17 cellular contexts compared by ENCODE assay signal in the genomic region with DNA sequence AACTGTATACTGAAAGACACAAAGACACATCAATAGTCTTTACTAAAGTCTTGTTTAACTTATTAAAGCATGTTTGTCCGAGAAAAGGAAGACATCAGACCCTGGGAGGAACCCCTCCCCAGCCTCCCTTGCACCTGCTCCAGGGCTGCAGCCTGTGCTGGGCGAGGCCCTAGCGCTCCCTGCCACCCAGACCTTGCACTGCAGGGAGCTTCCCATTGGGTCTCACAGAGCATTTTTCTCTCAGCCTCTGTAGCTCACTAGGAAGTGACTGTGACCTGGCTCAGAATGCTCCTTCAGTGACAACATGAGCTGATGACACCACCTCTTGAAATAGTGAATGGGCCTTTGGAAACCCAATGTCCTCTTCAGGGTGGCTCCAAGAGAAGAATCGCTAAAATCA.
DNase-seq lines count a peak whose midpoint lies in the region; ATAC-seq, FAIRE-seq and TF ChIP-seq lines count a peak whose summit lies in the region.
"Had no signal": no experiment of that assay in that cellular context is flagged by ENCODE, and none has a peak within 500 bp of the region (broad histone marks: within the 10 kb centered on the region; RNA-seq: fewer than 3 reads in every experiment).

No MANE protein-coding gene starts in this region.

- no peaks in the 10 kb centered on the region for H3K9me3 Mint-ChIP-seq in CD4-positive, alpha-beta T cell
- H3K9me3 Mint-ChIP-seq in activated CD4-positive, alpha-beta memory T cell treated with anti-CD3 and anti-CD28 coated beads for 36 hours, result no peaks in the 10 kb centered on the region
- no peaks in the 10 kb centered on the region for H3K9me3 Mint-ChIP-seq in memory B cell
- H3K9me3 Mint-ChIP-seq: dendritic cell treated with granulocyte-macrophage colony-stimulating factor and Interleukin-4, amounts not matched to agents 40 ng/mL and 50 ng/mL, for 4 days had no signal

- peaks cover 58% of the 10 kb centered on the region for H3K4me1 Mint-ChIP-seq in CD4-positive, alpha-beta T cell (ENCODE audit: low read depth)
- peaks cover 40% of the 10 kb centered on the region for H3K4me1 Mint-ChIP-seq in activated CD4-positive, alpha-beta memory T cell treated with anti-CD3 and anti-CD28 coated beads for 36 hours (ENCODE audit: low read depth)
- peaks cover 10% of the 10 kb centered on the region for H3K4me1 Mint-ChIP-seq in memory B cell

- H3K27ac Mint-ChIP-seq in CD4-positive, alpha-beta T cell, result peak overlapping the region; percentile 97
- H3K27ac Mint-ChIP-seq in activated CD4-positive, alpha-beta memory T cell treated with anti-CD3 and anti-CD28 coated beads for 36 hours, result peak overlapping the region; percentile 52
- H3K27ac Mint-ChIP-seq in memory B cell, result peak overlapping the region; percentile 41
- H3K27ac Mint-ChIP-seq: dendritic cell treated with granulocyte-macrophage colony-stimulating factor and Interleukin-4, amounts not matched to agents 40 ng/mL and 50 ng/mL, for 4 days had no signal

- no peak for TF ChIP-seq CTCF in CD4-positive, alpha-beta T cell (IDR thresholded peaks at IDR 0.05)
- no peak for TF ChIP-seq CTCF in ascending aorta (IDR thresholded peaks at IDR 0.05)

- no peak for DNase-seq in CD4-positive, alpha-beta T cell
- DNase-seq in GM12891 (ENCODE audit: insufficient read length, low spot score), result no peak
- no peak for DNase-seq in activated CD4-positive, alpha-beta memory T cell treated with anti-CD3 and anti-CD28 coated beads for 36 hours
- no peak for DNase-seq in memory B cell (ENCODE audit: low spot score in 2 of 2)
- DNase-seq in NCI-H774 (lab: John Stamatoyannopoulos, UW), result no peak
- DNase-seq in stimulated activated CD4-positive, alpha-beta T cell treated with anti-CD3 and anti-CD28 coated beads, Interleukin-2, amount 100 ng/mL, for 24 hours, result no peak
- DNase-seq in ascending aorta (ENCODE audit: low spot score in 2 of 2), result no peak
- DNase-seq: activated T-cell treated with anti-CD3 and anti-CD28 coated beads, Interleukin-2, amount 50 U/mL, for 48 hours; head of caudate nucleus; left lung; midbrain; NCI-H524; psoas muscle; stomach; trophoblast cell had no signal

- no peak overlapping the region for H3K27ac ChIP-seq in CD4-positive, alpha-beta T cell (ENCODE audit: low read depth, low read length)
- H3K27ac ChIP-seq in ascending aorta, result no peak overlapping the region
- H3K27ac ChIP-seq: left lung, psoas muscle, stomach had no signal

- peak; percentile 63 for FAIRE-seq in GM12891 (lab: Jason Lieb, UNC)
- FAIRE-seq: HepG2 had no signal

- no peaks in the 10 kb centered on the region for H3K4me1 ChIP-seq in ascending aorta
- H3K4me1 ChIP-seq: left lung, psoas muscle, stomach had no signal

- no peaks in the 10 kb centered on the region for H3K9me3 ChIP-seq in CD4-positive, alpha-beta T cell (ENCODE audit: control insufficient read depth, low read length)
- H3K9me3 ChIP-seq in ascending aorta, result no peaks in the 10 kb centered on the region
- H3K9me3 ChIP-seq: left lung, psoas muscle, stomach had no signal

- intact Hi-C loops in CD4-positive, alpha-beta T cell (cut with DNase I, micrococcal nuclease), result no loop called here
- intact Hi-C loops in activated CD4-positive, alpha-beta memory T cell treated with anti-CD3 and anti-CD28 coated beads for 36 hours (cut with micrococcal nuclease), result loop anchor here (2.0 kb wide), 1 partner anchor 17 kb away; no protein-coding TSS in a partner anchor
- intact Hi-C loops in ascending aorta (cut with DNase I), result no loop called here

- ATAC-seq in CD4-positive, alpha-beta T cell (ENCODE audit: poor library complexity), result no peak
- no peak for ATAC-seq in memory B cell (ENCODE audit: low read depth)
- ATAC-seq: HepG2, left lung, psoas muscle had no signal

- no peaks in the 10 kb centered on the region for H3K36me3 Mint-ChIP-seq in CD4-positive, alpha-beta T cell (ENCODE audit: low read depth)
- H3K36me3 Mint-ChIP-seq in activated CD4-positive, alpha-beta memory T cell treated with anti-CD3 and anti-CD28 coated beads for 36 hours, result no peaks in the 10 kb centered on the region
- no peaks in the 10 kb centered on the region for H3K36me3 Mint-ChIP-seq in memory B cell

- no peaks in the 10 kb centered on the region for H3K27me3 ChIP-seq in CD4-positive, alpha-beta T cell (ENCODE audit: control insufficient read depth, insufficient read depth, low read length)
- H3K27me3 ChIP-seq in ascending aorta, result no peaks in the 10 kb centered on the region
- H3K27me3 ChIP-seq: left lung, stomach had no signal

- POLR2A ChIA-PET in CD4-positive, alpha-beta T cell (lab: Charles Lee), result interaction anchor here (0.7 to 1.7 kb wide), 2 partner anchors 9 to 17 kb away, joined by 3 to 5 read pairs; no protein-coding TSS in a partner anchor
- POLR2A ChIA-PET in activated CD4-positive, alpha-beta memory T cell treated with anti-CD3 and anti-CD28 coated beads for 36 hours (lab: Charles Lee), result no interaction called here

- no peaks in the 10 kb centered on the region for H3K36me3 ChIP-seq in ascending aorta
- H3K36me3 ChIP-seq: left lung, stomach had no signal

- H3K4me3 Mint-ChIP-seq in CD4-positive, alpha-beta T cell, result peak overlapping the region; percentile 12
- no peak overlapping the region for H3K4me3 Mint-ChIP-seq in activated CD4-positive, alpha-beta memory T cell treated with anti-CD3 and anti-CD28 coated beads for 36 hours
- no peak overlapping the region for H3K4me3 Mint-ChIP-seq in memory B cell
- H3K4me3 Mint-ChIP-seq: dendritic cell treated with granulocyte-macrophage colony-stimulating factor and Interleukin-4, amounts not matched to agents 40 ng/mL and 50 ng/mL, for 4 days had no signal

- CTCF ChIA-PET in CD4-positive, alpha-beta T cell (lab: Charles Lee), result interaction anchor here (1.4 kb wide), 1 partner anchor 11 kb away, joined by 4 read pairs; no protein-coding TSS in a partner anchor
- CTCF ChIA-PET in activated CD4-positive, alpha-beta memory T cell treated with anti-CD3 and anti-CD28 coated beads for 36 hours (lab: Charles Lee), result interaction anchor here (1.1 to 2.0 kb wide), 4 partner anchors 8 to 13 kb away, joined by 4 to 9 read pairs (median 7); no protein-coding TSS in a partner anchor

- TF ChIP-seq POLR2A in GM12891 (IDR thresholded peaks at IDR 0.05; ENCODE audit: low read depth, low read length), result no peak

- H3K4me3 ChIP-seq in ascending aorta, result no peak overlapping the region
- H3K4me3 ChIP-seq: left lung, psoas muscle, stomach had no signal

- H3K27me3 Mint-ChIP-seq in CD4-positive, alpha-beta T cell, result no peaks in the 10 kb centered on the region
- no peaks in the 10 kb centered on the region for H3K27me3 Mint-ChIP-seq in activated CD4-positive, alpha-beta memory T cell treated with anti-CD3 and anti-CD28 coated beads for 36 hours
- no peaks in the 10 kb centered on the region for H3K27me3 Mint-ChIP-seq in memory B cell
- H3K27me3 Mint-ChIP-seq: dendritic cell treated with granulocyte-macrophage colony-stimulating factor and Interleukin-4, amounts not matched to agents 40 ng/mL and 50 ng/mL, for 4 days had no signal

TF ChIP-seq in GM12891, 5 proteins besides CTCF, POLR2A, EP300 and RAD21:
- TF ChIP-seq TAF1 (IDR thresholded peaks at IDR 0.05; ENCODE audit: low read depth, low read length) (no peak), PAX5 (IDR thresholded peaks at IDR 0.05; ENCODE audit: insufficient read depth, low read length, severe bottlenecking) (no peak), POLR2AphosphoS5 (IDR thresholded peaks at IDR 0.05; ENCODE audit: low read depth, low read length) (no peak), POU2F2 (IDR thresholded peaks at IDR 0.05; ENCODE audit: low read depth, low read length) (no peak), SPI1 (IDR thresholded peaks at IDR 0.05; ENCODE audit: low read depth, low read length) (no peak)

Comparison
In these comparisons a context has a peak if more than half of its experiments do, and no peak if none do; other contexts are left out.
1. H3K27ac Mint-ChIP-seq: peak in every context shown above with its lines; median percentile 97 in CD4-positive, alpha-beta T cell; 52 in activated CD4-positive, alpha-beta memory T cell treated with anti-CD3 and anti-CD28 coated beads for 36 hours; 41 in memory B cell.